In genomic region chr1:84116558-84116957, GRCh38 we compare ENCODE assay signal across 19 cellular contexts.
"Had no signal": no experiment of that assay in that cellular context is flagged by ENCODE, and none has a peak within 500 bp of the region (broad histone marks: within the 10 kb centered on the region; RNA-seq: fewer than 3 reads in every experiment).

No MANE protein-coding gene starts in this region.

- H3K4me3 Mint-ChIP-seq: naive thymus-derived CD4-positive, alpha-beta T cell; nephron progenitor cell; stimulated activated effector memory CD8-positive, alpha-beta T cell treated with anti-CD3 and anti-CD28 coated beads, Interleukin-12 subunit alpha, Interleukin-12 subunit beta, amount 100 ng/mL, for 72 hours had no signal

- DNase-seq: dorsolateral prefrontal cortex; effector CD8-positive, alpha-beta T cell; heart right ventricle; islet precursor cell; mammary epithelial cell; naive thymus-derived CD4-positive, alpha-beta T cell; nephron progenitor cell; psoas muscle; retina; right lobe of liver; stimulated activated CD4-positive, alpha-beta T cell treated with anti-CD3 and anti-CD28 coated beads, Interleukin-4, amount 100 ng/mL, for 1 hour; stimulated activated CD8-positive, alpha-beta memory T cell treated with anti-CD3 and anti-CD28 coated beads, Interleukin-4, amount 100 ng/mL, for 48 hours; stimulated activated naive CD8-positive, alpha-beta T cell treated with anti-CD3 and anti-CD28 coated beads, Interleukin-15, Interleukin-2, amounts not matched to agents 100 U/mL and 50 U/mL, for 24 hours; tibial artery; upper lobe of left lung; uterus had no signal

- H3K36me3 Mint-ChIP-seq: naive thymus-derived CD4-positive, alpha-beta T cell; stimulated activated effector memory CD8-positive, alpha-beta T cell treated with anti-CD3 and anti-CD28 coated beads, Interleukin-12 subunit alpha, Interleukin-12 subunit beta, amount 100 ng/mL, for 72 hours had no signal

- H3K9me3 Mint-ChIP-seq: naive thymus-derived CD4-positive, alpha-beta T cell; stimulated activated effector memory CD8-positive, alpha-beta T cell treated with anti-CD3 and anti-CD28 coated beads, Interleukin-12 subunit alpha, Interleukin-12 subunit beta, amount 100 ng/mL, for 72 hours had no signal

- ATAC-seq: esophagus mucosa; heart right ventricle; left lobe of liver; naive thymus-derived CD4-positive, alpha-beta T cell; psoas muscle; right lobe of liver; stimulated activated effector memory CD8-positive, alpha-beta T cell treated with anti-CD3 and anti-CD28 coated beads, Interleukin-12 subunit alpha, Interleukin-12 subunit beta, amount 100 ng/mL, for 72 hours; stimulated activated naive CD8-positive, alpha-beta T cell treated with anti-CD3 and anti-CD28 coated beads, Interleukin-15, Interleukin-2, amounts not matched to agents 100 U/mL and 50 U/mL, for 24 hours had no signal

- H3K27ac Mint-ChIP-seq: naive thymus-derived CD4-positive, alpha-beta T cell; nephron progenitor cell; stimulated activated effector memory CD8-positive, alpha-beta T cell treated with anti-CD3 and anti-CD28 coated beads, Interleukin-12 subunit alpha, Interleukin-12 subunit beta, amount 100 ng/mL, for 72 hours had no signal
